In genomic region chr14:32073537-32074189, GRCh38 we compare ENCODE assay signal across 8 cellular contexts. TPM values are rescaled to one million over a fixed set of nuclear protein-coding genes. Genes with fewer than 3 reads are reported as not detected.
DNase-seq lines count a peak whose midpoint lies in the region; ATAC-seq, FAIRE-seq and TF ChIP-seq lines count a peak whose summit lies in the region.

No MANE protein-coding gene starts in this region.

- peaks cover 12% of the 10 kb centered on the region for H3F3A ChIP-seq in MM.1S (ENCODE audit: insufficient read depth, low read length)

- no peak overlapping the region for H3K9ac ChIP-seq in MM.1S (ENCODE audit: low read length)
- H3K9ac ChIP-seq in kidney (ENCODE audit: low read length in 2 of 2): no peak overlapping the region

- H3K79me2 ChIP-seq in MM.1S (ENCODE audit: low read length): peaks cover 8% of the 10 kb centered on the region; the same call in 1 of the 2 replicates

- no peak overlapping the region for H3K4me3 Mint-ChIP-seq in stimulated activated effector memory CD8-positive, alpha-beta T cell treated with anti-CD3 and anti-CD28 coated beads, Interleukin-12 subunit alpha, Interleukin-12 subunit beta, amount 100 ng/mL, for 72 hours

- DNase-seq in MM.1S (peak; percentile 59), RPMI8226 (peak; percentile 71), body of pancreas (peak; percentile 60 to 85 (median 68)), kidney (no peak)
- DNase-seq in stimulated activated effector memory CD8-positive, alpha-beta T cell treated with anti-CD3 and anti-CD28 coated beads, Interleukin-12 subunit alpha, Interleukin-12 subunit beta, amount 100 ng/mL, for 72 hours (ENCODE audit: low spot score in 2 of 2): peak; percentile 37 to 58

- H3K36me3 Mint-ChIP-seq in stimulated activated effector memory CD8-positive, alpha-beta T cell treated with anti-CD3 and anti-CD28 coated beads, Interleukin-12 subunit alpha, Interleukin-12 subunit beta, amount 100 ng/mL, for 72 hours: peaks cover 17% of the 10 kb centered on the region

- H3K9me2 ChIP-seq in MM.1S (replicated peaks; ENCODE audit: insufficient read depth, low read length): no peaks in the 10 kb centered on the region

- H3K27me3 ChIP-seq in MM.1S (replicated peaks; ENCODE audit: insufficient read depth, low read length) (no peaks in the 10 kb centered on the region), body of pancreas (no peaks in the 10 kb centered on the region)

- H3K9me3 Mint-ChIP-seq in stimulated activated effector memory CD8-positive, alpha-beta T cell treated with anti-CD3 and anti-CD28 coated beads, Interleukin-12 subunit alpha, Interleukin-12 subunit beta, amount 100 ng/mL, for 72 hours: no peaks in the 10 kb centered on the region

- no peak overlapping the region for H2AFZ ChIP-seq in MM.1S (ENCODE audit: low read length)

- no peak overlapping the region for H3K4me2 ChIP-seq in MM.1S (ENCODE audit: low read depth, low read length)

- H3K27ac ChIP-seq in C4-2B (no peak overlapping the region), MM.1S (ENCODE audit: low read length) (no peak overlapping the region), body of pancreas (peak overlapping the region in 1 of 4 donors; percentile 98), kidney (ENCODE audit: low read depth in 2 of 2, low read length in 2 of 2) (peak overlapping the region in 1 of 2 donors; percentile 26)

- no peaks in the 10 kb centered on the region for H4K20me1 ChIP-seq in MM.1S (ENCODE audit: insufficient read depth, low read length)

- FAIRE-seq in kidney (lab: Jason Lieb, UNC): peak; percentile 95

- H3K27ac Mint-ChIP-seq in stimulated activated effector memory CD8-positive, alpha-beta T cell treated with anti-CD3 and anti-CD28 coated beads, Interleukin-12 subunit alpha, Interleukin-12 subunit beta, amount 100 ng/mL, for 72 hours: no peak overlapping the region

- H3K4me3 ChIP-seq in MM.1S (ENCODE audit: low read length): no peak overlapping the region
- no peak overlapping the region for H3K4me3 ChIP-seq in body of pancreas
- no peak overlapping the region for H3K4me3 ChIP-seq in kidney (ENCODE audit: low read length in 2 of 2)

- H3K36me3 ChIP-seq in MM.1S (replicated peaks; ENCODE audit: insufficient read depth, low read length): no peaks in the 10 kb centered on the region
- H3K36me3 ChIP-seq in body of pancreas (replicated peaks in 1 of 2; ENCODE audit: insufficient read depth in 1 of 2, low read depth in 2 of 2): no peaks in the 10 kb centered on the region
- H3K36me3 ChIP-seq in kidney (ENCODE audit: control insufficient read depth in 1 of 2, insufficient read depth in 2 of 2, low read length in 2 of 2): no peaks in the 10 kb centered on the region

- no peak for TF ChIP-seq POLR2A in body of pancreas (IDR thresholded peaks at IDR 0.05)

- H3K4me1 ChIP-seq in MM.1S (ENCODE audit: low read length) (no peaks in the 10 kb centered on the region), body of pancreas (peaks cover 7% of the 10 kb centered on the region), kidney (ENCODE audit: control insufficient read depth in 1 of 2, insufficient read depth in 1 of 2, low read depth in 1 of 2, low read length in 2 of 2) (peaks cover 4 to 5% of the 10 kb centered on the region in 2 donors)

- intact Hi-C loops in body of pancreas (cut with DNase I): loop anchor here (5.0 kb wide), 1 partner anchor 179 kb away; no protein-coding TSS in a partner anchor
- intact Hi-C loops in kidney (cut with DNase I): loop anchor here (10.0 kb wide), 1 partner anchor 149 kb away; no protein-coding TSS in a partner anchor

- H3K9me3 ChIP-seq in MM.1S (replicated peaks; ENCODE audit: insufficient read depth, low read length) (no peaks in the 10 kb centered on the region), body of pancreas (no peaks in the 10 kb centered on the region), kidney (ENCODE audit: control insufficient read depth in 1 of 2, low read length in 2 of 2) (no peaks in the 10 kb centered on the region)

- peaks cover 18% of the 10 kb centered on the region for H3K4me1 Mint-ChIP-seq in stimulated activated effector memory CD8-positive, alpha-beta T cell treated with anti-CD3 and anti-CD28 coated beads, Interleukin-12 subunit alpha, Interleukin-12 subunit beta, amount 100 ng/mL, for 72 hours

- ATAC-seq in GM18517 (IDR thresholded peaks at IDR 0.05; ENCODE audit: unreplicated experiment): peak; percentile 38
- ATAC-seq in body of pancreas: no peak
- no peak for ATAC-seq in stimulated activated effector memory CD8-positive, alpha-beta T cell treated with anti-CD3 and anti-CD28 coated beads, Interleukin-12 subunit alpha, Interleukin-12 subunit beta, amount 100 ng/mL, for 72 hours
- ATAC-seq in HG02870 (IDR thresholded peaks at IDR 0.05; ENCODE audit: unreplicated experiment): no peak

- 45 to 60% methylated on average over 6 of the region's 6 CpGs for WGBS in body of pancreas, 2 donors

- TF ChIP-seq CTCF in C4-2B (conservative IDR thresholded peaks at IDR 0.05): peak; percentile 88
- TF ChIP-seq CTCF in MM.1S (IDR thresholded peaks at IDR 0.05; ENCODE audit: low read length): peak; percentile 49
- peak; percentile 38 to 87 (median 80) for TF ChIP-seq CTCF in body of pancreas (IDR thresholded peaks at IDR 0.05)
- peak; percentile 67 for TF ChIP-seq CTCF in kidney (IDR thresholded peaks at IDR 0.05; ENCODE audit: borderline replicate concordance, extremely low read depth, insufficient read depth)

RNA-seq across cellular contexts. Expression of gene ARHGAP5, which starts 3.4 kb away (rescaled TPM):
- 10 to 100 TPM; 52.7 to 58.4 TPM for total RNA-seq in body of pancreas
- total RNA-seq in kidney: 142 TPM
- polyA plus RNA-seq in kidney (ENCODE audit: insufficient read depth, low read depth, low replicate concordance): 17.7 TPM
